In the genomic region with DNA sequence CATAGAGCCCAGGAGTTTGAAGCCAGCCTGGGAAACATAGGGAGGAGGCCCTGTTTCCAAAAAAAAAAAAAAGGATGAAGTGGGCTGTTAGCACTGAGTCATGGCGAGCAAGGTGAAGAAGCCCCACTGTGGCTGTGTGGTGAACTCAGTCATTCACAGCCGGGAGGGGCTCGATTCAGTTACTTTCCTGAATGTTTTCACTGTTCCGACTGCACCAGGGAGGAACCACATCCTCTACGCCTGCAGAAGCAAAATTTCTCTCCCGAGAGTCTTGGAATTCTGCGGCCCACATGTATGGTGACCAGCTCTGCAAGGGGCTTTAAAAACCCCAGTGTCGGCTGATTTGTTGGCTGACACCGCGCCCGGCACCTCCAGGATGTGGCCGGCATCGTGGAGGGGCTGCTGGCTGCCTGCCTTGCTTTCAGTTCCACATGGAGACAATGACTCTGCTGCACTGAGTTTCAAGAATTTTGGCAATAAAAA, we compare ENCODE assay signal across 9 cellular contexts. TPM values are rescaled to one million over a fixed set of nuclear protein-coding genes. Genes with fewer than 3 reads are reported as not detected.
DNase-seq lines count a peak whose midpoint lies in the region; ATAC-seq, FAIRE-seq and TF ChIP-seq lines count a peak whose summit lies in the region.
"Had no signal": no experiment of that assay in that cellular context is flagged by ENCODE, and none has a peak within 500 bp of the region (broad histone marks: within the 10 kb centered on the region; RNA-seq: fewer than 3 reads in every experiment).

No MANE protein-coding gene starts in this region.

- CTCF ChIA-PET in K562 (lab: Yijun Ruan, JAX; ENCODE audit: low intra/inter-chr PET ratio): no interaction called here

- TF ChIP-seq POLR2A in K562 (conservative IDR thresholded peaks at IDR 0.05): no peak

- peak; percentile 54 for FAIRE-seq in K562 (lab: Jason Lieb, UNC)
- FAIRE-seq: colon had no signal

- TF ChIP-seq CTCF in K562 (IDR thresholded peaks at IDR 0.05 in 2 of 3, conservative IDR thresholded peaks at IDR 0.05 in 1 of 3; ENCODE audit: insufficient read depth in 2 of 3, low read depth in 1 of 3, low read length in 3 of 3) (no peak), tibial artery (IDR thresholded peaks at IDR 0.05) (no peak)

- H3K27ac ChIP-seq in K562 (ENCODE audit: extremely low read depth, low read depth, low read length): peak overlapping the region; percentile 71; the same call in 2 of the 3 replicates
- H3K27ac ChIP-seq in mucosa of rectum (ENCODE audit: low read depth in 2 of 2, low read length in 2 of 2): peak overlapping the region; percentile 67 to 79
- peak overlapping the region; percentile 13 to 40 for H3K27ac ChIP-seq in tibial artery

- DNase-seq in AG20443 (ENCODE audit: low spot score): peak; percentile 83
- peak in 3 of 4 experiments; percentile 31 to 55 (median 54) for DNase-seq in K562 (ENCODE audit: extremely low read depth in 1 of 4, low spot score in 3 of 4)
- peak in 1 of 2 donors; percentile 76 for DNase-seq in tibial artery
- DNase-seq in DMS79 (lab: John Stamatoyannopoulos, UW): no peak
- DNase-seq in SHP77 (lab: John Stamatoyannopoulos, UW): no peak

- ATAC-seq in GM21526 (IDR thresholded peaks at IDR 0.05; ENCODE audit: low FRiP score, unreplicated experiment): peak; percentile 47
- peak; percentile 74 for ATAC-seq in K562

- H3K9me3 ChIP-seq in K562 (replicated peaks; ENCODE audit: control insufficient read depth, insufficient read depth, low read depth, low read length) (no peaks in the 10 kb centered on the region), mucosa of rectum (ENCODE audit: control insufficient read depth in 2 of 2, low read length in 2 of 2) (no peaks in the 10 kb centered on the region), tibial artery (no peaks in the 10 kb centered on the region)

- TF ChIP-seq EP300 in K562 (IDR thresholded peaks at IDR 0.05; ENCODE audit: low read length): no peak

- H3K9me1 ChIP-seq in K562 (ENCODE audit: control insufficient read depth, insufficient read depth, low read length): no peaks in the 10 kb centered on the region

- no peaks in the 10 kb centered on the region for H3K36me3 ChIP-seq in K562 (ENCODE audit: control insufficient read depth, insufficient read depth, low read length)
- peaks cover 0 to 5% of the 10 kb centered on the region in 2 donors for H3K36me3 ChIP-seq in mucosa of rectum (ENCODE audit: control insufficient read depth in 2 of 2, insufficient read depth in 2 of 2, low read length in 2 of 2)
- H3K36me3 ChIP-seq in tibial artery: no peaks in the 10 kb centered on the region

- H3K9ac ChIP-seq in K562 (ENCODE audit: insufficient read depth in 1 of 2, low read depth in 2 of 2, low read length in 2 of 2) (peak overlapping the region; percentile 17 to 87), mucosa of rectum (ENCODE audit: low read depth in 1 of 2, low read length in 2 of 2) (peak overlapping the region in 1 of 2 donors; percentile 6)

- no peak for TF ChIP-seq RAD21 in K562 (CRISPR knock-in tag; conservative IDR thresholded peaks at IDR 0.05 in 1 of 2, IDR thresholded peaks at IDR 0.05 in 1 of 2)

- H4K20me1 ChIP-seq in K562 (replicated peaks; ENCODE audit: control insufficient read depth, insufficient read depth, low read length): no peaks in the 10 kb centered on the region

- H3K4me1 ChIP-seq in K562 (replicated peaks in 1 of 2; ENCODE audit: control insufficient read depth in 2 of 2, insufficient read depth in 2 of 2, low read length in 2 of 2): peaks cover 9 to 58% of the 10 kb centered on the region in 2 experiments; a peak in 4 of 5 replicates
- H3K4me1 ChIP-seq in mucosa of rectum (ENCODE audit: control insufficient read depth in 2 of 2, insufficient read depth in 2 of 2, low read length in 2 of 2): peaks cover 24 to 48% of the 10 kb centered on the region in 2 donors
- H3K4me1 ChIP-seq in tibial artery: peaks cover 0 to 32% (median 15%) of the 10 kb centered on the region in 4 donors

- H3K4me3 ChIP-seq in K562 (no peak overlapping the region), mucosa of rectum (ENCODE audit: low read length in 2 of 2) (no peak overlapping the region), tibial artery (peak overlapping the region in 1 of 2 donors; percentile 12)

- 20% methylated on average over 13 of the region's 13 CpGs for WGBS in K562 (ENCODE audit: insufficient coverage, low coverage, missing lambda C conversion rate)

- in situ Hi-C loops in K562 (cut with MboI): no loop called here

- H3K79me2 ChIP-seq in K562 (ENCODE audit: control insufficient read depth, insufficient read depth, low read length): peaks cover 45% of the 10 kb centered on the region

- no TSS peak for BruUV-seq in K562 (replicated peaks; lab: Mats Ljungman, UMichigan)

- intact Hi-C loops in K562 (cut with micrococcal nuclease): no loop called here
- intact Hi-C loops in tibial artery (cut with DNase I; ENCODE audit: low total_unique reads): no loop called here

- no peak overlapping the region for H2AFZ ChIP-seq in K562 (ENCODE audit: low read depth, low read length)

- POLR2A ChIA-PET in K562 (lab: Yijun Ruan, JAX): no interaction called here

- H3K27me3 ChIP-seq in K562 (ENCODE audit: control insufficient read depth in 2 of 2, insufficient read depth in 2 of 2, low read length in 2 of 2) (no peaks in the 10 kb centered on the region), mucosa of rectum (ENCODE audit: control insufficient read depth in 2 of 2, insufficient read depth in 2 of 2, low read length in 2 of 2) (no peaks in the 10 kb centered on the region), tibial artery (no peaks in the 10 kb centered on the region)

- H3K4me2 ChIP-seq in K562 (ENCODE audit: insufficient read depth, low read length): no peak overlapping the region; the same call in 1 of the 2 replicates

TF ChIP-seq in PFSK-1, 5 proteins besides CTCF, POLR2A, EP300 and RAD21 (continues in another document):
- TF ChIP-seq POLR2AphosphoS5 (IDR thresholded peaks at IDR 0.05; ENCODE audit: low read depth, low read length): no peak
- no peak for TF ChIP-seq FOXP2 (optimal IDR thresholded peaks at IDR 0.05; ENCODE audit: borderline replicate concordance, extremely low read depth, extremely low read length, insufficient read depth)
- TF ChIP-seq TAF1 (IDR thresholded peaks at IDR 0.05; ENCODE audit: borderline replicate concordance, insufficient read depth, low read length): no peak

TF ChIP-seq in K562, 482 proteins besides CTCF, POLR2A, EP300 and RAD21 (continues in another document):
- TF ChIP-seq ETV6 (IDR thresholded peaks at IDR 0.05; ENCODE audit: borderline replicate concordance in 1 of 2, low read depth in 2 of 2, low read length in 1 of 2): no peak
- no peak for TF ChIP-seq ETV6 (CRISPR knock-in tag; IDR thresholded peaks at IDR 0.05; ENCODE audit: borderline replicate concordance)
- TF ChIP-seq, protein P1, sequence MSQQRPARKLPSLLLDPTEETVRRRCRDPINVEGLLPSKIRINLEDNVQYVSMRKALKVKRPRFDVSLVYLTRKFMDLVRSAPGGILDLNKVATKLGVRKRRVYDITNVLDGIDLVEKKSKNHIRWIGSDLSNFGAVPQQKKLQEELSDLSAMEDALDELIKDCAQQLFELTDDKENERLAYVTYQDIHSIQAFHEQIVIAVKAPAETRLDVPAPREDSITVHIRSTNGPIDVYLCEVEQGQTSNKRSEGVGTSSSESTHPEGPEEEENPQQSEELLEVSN (IDR thresholded peaks at IDR 0.05; ENCODE audit: borderline replicate concordance in 1 of 2, extremely low read depth in 1 of 2, insufficient read depth in 1 of 2, insufficient read length in 1 of 2, low read depth in 1 of 2, low read length in 1 of 2, poor library complexity in 1 of 2, severe bottlenecking in 1 of 2): peak in 1 of 2 experiments; percentile 14
- TF ChIP-seq ZNF384 (IDR thresholded peaks at IDR 0.05; ENCODE audit: low read depth, low read length): peak; percentile 65

RNA-seq across cellular contexts. Expression of a gene that starts 27.8 kb away (rescaled TPM):
- polyA plus RNA-seq in PFSK-1 (2012; ENCODE audit: insufficient read length, low read depth): 15.4 TPM
- total RNA-seq in K562 (2011; cell fraction: chromatin; rRNA removed; ENCODE audit: low replicate concordance): 92.4 and 123 TPM in 2 replicates
- total RNA-seq in K562 (2011; cell fraction: nucleolus; rRNA removed): 64.0 and 80.4 TPM in 2 replicates
- 41.7 and 59.0 TPM in 2 replicates for total RNA-seq in K562 (2011; cell fraction: nucleoplasm; rRNA removed)
- total RNA-seq in K562 (2014; rRNA removed) (44.8 and 52.4 TPM in 2 replicates), K562 (2014; rRNA removed; fragmentation: Illumina TruSeq; extraction: Trizol) (13.6 and 14.1 TPM in 2 replicates), K562 (2015; rRNA removed; fragmentation: Illumina TruSeq; extraction: Trizol) (16.0 and 18.6 TPM in 2 replicates), K562 (2021) (44.0 and 45.4 TPM in 2 replicates)
- polyA plus RNA-seq in K562 (2011; rRNA removed) (31.9 and 35.5 TPM in 2 replicates), K562 (2014; fragmentation: Illumina TruSeq; extraction: Trizol) (13.7 and 15.3 TPM in 2 replicates), K562 (2014; fragmentation: Nextera tagmentation; extraction: Ambion mirVana) (under 1 TPM; 0.18 to 0.28 TPM), K562 (2014; rRNA removed) (31.5 and 37.3 TPM in 2 replicates)
- 14.5 and 32.1 TPM in 2 replicates for polyA plus RNA-seq in K562 (2011; cell fraction: cytosol; rRNA removed)
- 70.0 and 77.3 TPM in 2 replicates for polyA plus RNA-seq in K562 (2011; cell fraction: nucleus; rRNA removed)
- polyA plus RNA-seq in K562 (2012): 17.3 and 43.4 TPM in 2 replicates
- 34.2 and 53.1 TPM in 2 replicates for polyA minus RNA-seq in K562 (2011; rRNA and poly(A)+ RNA removed)
- polyA minus RNA-seq in K562 (2011; cell fraction: cytosol; rRNA and poly(A)+ RNA removed): 20.3 and 27.3 TPM in 2 replicates
- 21.4 and 52.2 TPM in 2 replicates for polyA minus RNA-seq in K562 (2011; cell fraction: nucleus; rRNA and poly(A)+ RNA removed)

RNA-seq across cellular contexts. Expression of a gene that starts 55.0 kb away (rescaled TPM):
- polyA plus RNA-seq in PFSK-1 (2012; ENCODE audit: insufficient read length, low read depth): 10.4 TPM
- 0.14 and 0.19 TPM in 2 replicates for total RNA-seq in K562 (2011; cell fraction: chromatin; rRNA removed; ENCODE audit: low replicate concordance)
- 0.13 and 0.33 TPM in 2 replicates for total RNA-seq in K562 (2011; cell fraction: nucleolus; rRNA removed)
- not detected in 2 replicates for total RNA-seq in K562 (2011; cell fraction: nucleoplasm; rRNA removed)
- total RNA-seq in K562 (2014; rRNA removed): not detected in 2 replicates
- total RNA-seq in K562 (2014; rRNA removed; fragmentation: Illumina TruSeq; extraction: Trizol): not detected in 2 replicates
- total RNA-seq in K562 (2015; rRNA removed; fragmentation: Illumina TruSeq; extraction: Trizol): not detected in 2 replicates
- 0.04 and 0.09 TPM in 2 replicates for total RNA-seq in K562 (2021)
- polyA plus RNA-seq in K562 (2011; rRNA removed): not detected in 2 replicates
- 0.01 and 0.03 TPM in 2 replicates for polyA plus RNA-seq in K562 (2011; cell fraction: cytosol; rRNA removed)
- 0.01 TPM in 1 of 2 replicates, not detected in the other for polyA plus RNA-seq in K562 (2011; cell fraction: nucleus; rRNA removed)
- polyA plus RNA-seq in K562 (2012): 0.01 TPM in 2 replicates
- polyA plus RNA-seq in K562 (2014; fragmentation: Illumina TruSeq; extraction: Trizol): not detected in 2 replicates
- under 1 TPM in 1 of 2 experiments, not detected in 1; under 0.01 TPM for polyA plus RNA-seq in K562 (2014; fragmentation: Nextera tagmentation; extraction: Ambion mirVana)
- not detected in 2 replicates for polyA plus RNA-seq in K562 (2014; rRNA removed)
- not detected in 2 replicates for polyA minus RNA-seq in K562 (2011; rRNA and poly(A)+ RNA removed)
- not detected in 2 replicates for polyA minus RNA-seq in K562 (2011; cell fraction: cytosol; rRNA and poly(A)+ RNA removed)
- polyA minus RNA-seq in K562 (2011; cell fraction: nucleus; rRNA and poly(A)+ RNA removed): 0.13 TPM in 1 of 2 replicates, not detected in the other

Comparison
In these comparisons a context has a peak if more than half of its experiments do, and no peak if none do; other contexts are left out.
1. DNase-seq: peak in AG20443 (single experiment) and K562 (3 of 4); none in DMS79 (single experiment) and SHP77 (0 of 2).
2. Peak in every context shown above with its lines, with median percentiles within 50 percentile points of each other: H3K27ac ChIP-seq.